In genomic region chr18:70227438-70227837, GRCh38 we compare ENCODE assay signal across 24 cellular contexts.
"Had no signal": no experiment of that assay in that cellular context is flagged by ENCODE, and none has a peak within 500 bp of the region (broad histone marks: within the 10 kb centered on the region; RNA-seq: fewer than 3 reads in every experiment).

No MANE protein-coding gene starts in this region.

- H3K4me2 ChIP-seq: KMS-11, SK-N-SH had no signal

- ATAC-seq: Panc1, PC-3, T-cell had no signal

- H3K9ac ChIP-seq: KMS-11, SK-N-SH had no signal

- DNase-seq: Kasumi-1, MM.1S, NCI-H1092 treated with DMSO at 0.1 percent for 48 hours, NCI-H1436 treated with DMSO at 0.1 percent for 48 hours, NCI-H1694 treated with DMSO at 0.1 percent for 48 hours, NCI-H1930, NCI-H2081, NCI-H2107, NCI-H2227 treated with DMSO at 0.1 percent for 48 hours, NCI-H446, NCI-H510A, NCI-H524 treated with DMSO at 0.1 percent for 48 hours, NCI-H69, NCI-H774, PC-3, SHP77, SK-N-SH, SW 1271, T-cell had no signal

- FAIRE-seq: HTR-8/SVneo had no signal

- H3K27ac ChIP-seq: HL-60, KMS-11, RWPE1 had no signal
